ENCODE assay signal across 18 cellular contexts in the genomic region with DNA sequence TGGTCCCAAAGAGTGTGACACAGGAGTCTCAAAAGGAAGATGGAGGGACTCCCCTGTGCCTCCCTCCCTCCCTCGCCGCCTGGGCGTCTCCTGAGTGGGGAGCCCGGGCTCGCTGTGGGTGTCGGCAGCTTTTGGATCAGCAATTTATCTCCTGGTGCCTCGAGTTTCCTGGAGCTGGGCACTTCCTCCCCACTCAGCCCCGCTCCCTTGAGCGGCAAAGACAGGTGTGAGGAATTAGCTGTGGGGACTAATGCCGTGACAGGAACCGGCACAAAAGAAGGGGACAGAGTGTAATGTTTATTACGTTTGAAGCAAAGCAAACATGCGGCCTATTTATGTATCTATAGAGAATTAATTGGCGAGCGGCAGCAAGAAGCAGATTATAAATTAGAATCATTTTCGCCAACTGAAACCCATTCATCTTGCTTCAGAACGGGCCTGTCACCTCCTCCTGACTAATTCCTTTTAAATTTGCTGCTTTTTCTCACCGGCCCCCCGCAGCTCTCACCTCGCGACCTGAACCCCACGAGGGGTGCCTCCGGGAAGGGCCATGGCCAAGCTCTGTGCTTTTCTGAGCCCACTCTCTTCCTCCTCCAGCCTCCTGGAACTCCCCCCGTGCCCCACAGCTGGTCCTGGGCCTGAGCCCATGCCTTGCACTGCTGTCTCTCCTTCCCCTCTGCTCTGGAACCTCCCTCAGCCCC. TPM values are rescaled to one million over a fixed set of nuclear protein-coding genes. Genes with fewer than 3 reads are reported as not detected.
DNase-seq lines count a peak whose midpoint lies in the region; ATAC-seq and TF ChIP-seq lines count a peak whose summit lies in the region.
"Had no signal": no experiment of that assay in that cellular context is flagged by ENCODE, and none has a peak within 500 bp of the region (broad histone marks: within the 10 kb centered on the region; RNA-seq: fewer than 3 reads in every experiment).

No MANE protein-coding gene starts in this region.

- H3K27me3 ChIP-seq in psoas muscle (ENCODE audit: insufficient read depth in 3 of 3, low read length in 2 of 3) (peaks cover 0 to 41% (median 8%) of the 10 kb centered on the region in 3 donors), heart left ventricle (peaks cover 23 to 95% (median 51%) of the 10 kb centered on the region in 9 donors)

- peak overlapping the region; percentile 23 for H3K27ac ChIP-seq in psoas muscle
- H3K27ac ChIP-seq in heart left ventricle: no peak overlapping the region
- H3K27ac ChIP-seq: 22Rv1, KMS-11 had no signal

- no peak for TF ChIP-seq POLR2A in heart left ventricle (IDR thresholded peaks at IDR 0.05)

- TF ChIP-seq CTCF in psoas muscle (IDR thresholded peaks at IDR 0.05) (no peak), heart left ventricle (IDR thresholded peaks at IDR 0.05) (no peak)

- no peaks in the 10 kb centered on the region for H3K36me3 Mint-ChIP-seq in activated CD4-positive, alpha-beta T cell treated with anti-CD3 and anti-CD28 coated beads for 36 hours (ENCODE audit: low read depth)
- H3K36me3 Mint-ChIP-seq: CD8-positive, alpha-beta T cell had no signal

- no peaks in the 10 kb centered on the region for H3K9me3 ChIP-seq in psoas muscle
- H3K9me3 ChIP-seq in heart left ventricle: no peaks in the 10 kb centered on the region

- POLR2A ChIA-PET in activated CD4-positive, alpha-beta T cell treated with anti-CD3 and anti-CD28 coated beads for 36 hours (lab: Charles Lee): interaction anchor here (1.0 kb wide), 1 partner anchor 46 kb away, joined by 3 read pairs; no protein-coding TSS in a partner anchor

- intact Hi-C loops in psoas muscle (cut with DNase I): no loop called here
- intact Hi-C loops in activated CD4-positive, alpha-beta T cell treated with anti-CD3 and anti-CD28 coated beads for 36 hours (cut with DNase I, micrococcal nuclease): no loop called here
- intact Hi-C loops in heart left ventricle (cut with DNase I): loop anchor here in 1 of 10 donors (10.0 kb wide), 1 partner anchor 182 kb away; no protein-coding TSS in a partner anchor

- WGBS in psoas muscle, 3 donors: 12 to 19% (median 15%) methylated on average over 24 of the region's 24 CpGs
- WGBS in heart left ventricle, 4 donors: 39 to 47% (median 44%) methylated on average over 24 of the region's 24 CpGs

- DNase-seq in DMS153 (lab: John Stamatoyannopoulos, UW) (peak; percentile 33), DMS153 treated with DMSO at 0.1 percent for 48 hours (lab: John Stamatoyannopoulos, UW; ENCODE audit: unreplicated experiment) (no peak), NCI-H1417 (lab: John Stamatoyannopoulos, UW) (peak in 2 of 3 experiments; percentile 88 to 95), NCI-H774 (lab: John Stamatoyannopoulos, UW) (peak; percentile 56), psoas muscle (peak in 1 of 2 donors; percentile 57), heart left ventricle (no peak)
- DNase-seq in activated CD4-positive, alpha-beta T cell treated with anti-CD3 and anti-CD28 coated beads for 36 hours: no peak
- DNase-seq: CD8-positive, alpha-beta T cell; MM.1S; NCI-H1694 treated with DMSO at 0.1 percent for 48 hours; NCI-H2171 treated with DMSO at 0.1 percent for 48 hours; NCI-H526 treated with DMSO at 0.1 percent for 48 hours had no signal

- H3K4me3 ChIP-seq in psoas muscle (peak overlapping the region; percentile 18), heart left ventricle (no peak overlapping the region)

- H3K4me3 Mint-ChIP-seq in activated CD4-positive, alpha-beta T cell treated with anti-CD3 and anti-CD28 coated beads for 36 hours: no peak overlapping the region
- H3K4me3 Mint-ChIP-seq: CD8-positive, alpha-beta T cell; T-helper 2 cell treated with Interferon-gamma antibody and Interleukin-4, amounts not matched to agents 5 μg/mL and 100 μg/mL, for 36 hours had no signal

- ATAC-seq in psoas muscle (peak; percentile 29 to 87 (median 80)), esophagus mucosa (no peak), heart left ventricle (no peak)
- no peak for ATAC-seq in activated CD4-positive, alpha-beta T cell treated with anti-CD3 and anti-CD28 coated beads for 36 hours
- ATAC-seq: CD8-positive, alpha-beta T cell had no signal

- no peak overlapping the region for H3K27ac Mint-ChIP-seq in activated CD4-positive, alpha-beta T cell treated with anti-CD3 and anti-CD28 coated beads for 36 hours
- H3K27ac Mint-ChIP-seq: CD8-positive, alpha-beta T cell; T-helper 2 cell treated with Interferon-gamma antibody and Interleukin-4, amounts not matched to agents 5 μg/mL and 100 μg/mL, for 36 hours had no signal

- H3K9me3 Mint-ChIP-seq in activated CD4-positive, alpha-beta T cell treated with anti-CD3 and anti-CD28 coated beads for 36 hours (ENCODE audit: low read depth): no peaks in the 10 kb centered on the region
- H3K9me3 Mint-ChIP-seq: CD8-positive, alpha-beta T cell; T-helper 2 cell treated with Interferon-gamma antibody and Interleukin-4, amounts not matched to agents 5 μg/mL and 100 μg/mL, for 36 hours had no signal

- no peaks in the 10 kb centered on the region for H3K36me3 ChIP-seq in psoas muscle (ENCODE audit: insufficient read depth in 1 of 2, low read depth in 1 of 2)
- no peaks in the 10 kb centered on the region for H3K36me3 ChIP-seq in heart left ventricle

- CTCF ChIA-PET in activated CD4-positive, alpha-beta T cell treated with anti-CD3 and anti-CD28 coated beads for 36 hours (lab: Charles Lee): interaction anchor here (2.4 kb wide), 1 partner anchor 32 kb away, joined by 6 read pairs; no protein-coding TSS in a partner anchor

- H3K4me1 ChIP-seq in psoas muscle (peaks cover 11% of the 10 kb centered on the region), heart left ventricle (peaks cover 0 to 8% (median 0%) of the 10 kb centered on the region in 12 donors)

- H3K4me1 Mint-ChIP-seq in activated CD4-positive, alpha-beta T cell treated with anti-CD3 and anti-CD28 coated beads for 36 hours: peaks cover under 1% of the 10 kb centered on the region

- peaks cover 55% of the 10 kb centered on the region for H3K27me3 Mint-ChIP-seq in activated CD4-positive, alpha-beta T cell treated with anti-CD3 and anti-CD28 coated beads for 36 hours

RNA-seq across cellular contexts. Expression of a gene that starts 8.8 kb away (rescaled TPM):
- 1 to 10 TPM in 1 of 4 donors, under 1 TPM in 3; 0.11 to 1.4 (median 0.47) TPM for total RNA-seq in psoas muscle
- 1 to 10 TPM in 1 of 3 donors, under 1 TPM in 2; 0.17 to 1.2 (median 0.53) TPM for polyA plus RNA-seq in psoas muscle
- total RNA-seq in activated CD4-positive, alpha-beta T cell treated with anti-CD3 and anti-CD28 coated beads for 36 hours: not detected
- 0.40 TPM for total RNA-seq in esophagus mucosa
- total RNA-seq in heart left ventricle: under 1 TPM; 0.13 to 0.90 (median 0.50) TPM
- under 1 TPM; 0.03 to 0.42 TPM for polyA plus RNA-seq in heart left ventricle
- total RNA-seq: CD8-positive, alpha-beta T cell; RPMI7951 had no signal
- polyA plus RNA-seq: BJ had no signal

Comparison
In these comparisons a context has a peak if more than half of its experiments do, and no peak if none do; other contexts are left out.
1. DNase-seq: peak in DMS153 (single experiment), NCI-H1417 (2 of 3) and NCI-H774 (single experiment); none in DMS153 treated with DMSO at 0.1 percent for 48 hours (single experiment), activated CD4-positive, alpha-beta T cell treated with anti-CD3 and anti-CD28 coated beads for 36 hours (single experiment) and heart left ventricle (0 of 5).
2. ATAC-seq: peak in psoas muscle (4 of 4); none in activated CD4-positive, alpha-beta T cell treated with anti-CD3 and anti-CD28 coated beads for 36 hours (single experiment), esophagus mucosa (single experiment) and heart left ventricle (0 of 4).